Comparison of ENCODE assay signal across 25 cellular contexts in genomic region chr21:46265736-46266525, GRCh38. TPM values are rescaled to one million over a fixed set of nuclear protein-coding genes. Genes with fewer than 3 reads are reported as not detected.
DNase-seq lines count a peak whose midpoint lies in the region; ATAC-seq, FAIRE-seq and TF ChIP-seq lines count a peak whose summit lies in the region.
"Had no signal": no experiment of that assay in that cellular context is flagged by ENCODE, and none has a peak within 500 bp of the region (broad histone marks: within the 10 kb centered on the region; RNA-seq: fewer than 3 reads in every experiment).

No MANE protein-coding gene starts in this region.

- TF ChIP-seq CTCF in HEK293 (tag by site-specific recombination; IDR thresholded peaks at IDR 0.05), result no peak
- TF ChIP-seq CTCF in K562 (IDR thresholded peaks at IDR 0.05 in 2 of 3, conservative IDR thresholded peaks at IDR 0.05 in 1 of 3; ENCODE audit: insufficient read depth in 2 of 3, low read depth in 1 of 3, low read length in 3 of 3), result no peak
- TF ChIP-seq CTCF in D721Med (IDR thresholded peaks at IDR 0.05; ENCODE audit: insufficient read depth, missing control alignments), result no peak

- no TSS peak for BruUV-seq in K562 (replicated peaks; lab: Mats Ljungman, UMichigan)

- 88% methylated on average over 25 of the region's 26 CpGs for WGBS in K562 (ENCODE audit: insufficient coverage, low coverage, missing lambda C conversion rate)
- no CpG with 5 or more reads among the region's 26 CpGs for WGBS in neuronal stem cell (ENCODE audit: extremely low coverage in 2 of 2, insufficient read length in 2 of 2, insufficient replicate concordance in 1 of 2), 2 donors

- no peak overlapping the region for H3K4ac ChIP-seq in neuronal stem cell (ENCODE audit: low read length)

- H3K36me3 ChIP-seq in HEK293 (ENCODE audit: control insufficient read depth in 2 of 2, insufficient read depth in 1 of 2, low read length in 2 of 2) (peaks cover 62 to 86% of the 10 kb centered on the region in 2 experiments), K562 (ENCODE audit: control insufficient read depth, insufficient read depth, low read length) (peaks cover 88% of the 10 kb centered on the region), neuronal stem cell (replicated peaks in 1 of 2; ENCODE audit: control insufficient read depth in 2 of 2, insufficient read depth in 2 of 2, low read length in 2 of 2) (peaks cover 47 to 94% of the 10 kb centered on the region in 2 donors)

- H4K91ac ChIP-seq in neuronal stem cell (ENCODE audit: low read depth, low read length, poor library complexity), result no peak overlapping the region

- no peak overlapping the region for H2BK12ac ChIP-seq in neuronal stem cell (ENCODE audit: low read length)

- no peak overlapping the region for H2BK120ac ChIP-seq in neuronal stem cell (ENCODE audit: low read depth, low read length)

- ATAC-seq in K562 (no peak; the same call in 2 of the 3 replicates), GM19035 (IDR thresholded peaks at IDR 0.05; ENCODE audit: unreplicated experiment) (no peak)
- ATAC-seq: esophagus mucosa, Panc1 had no signal

- TF ChIP-seq POLR2A in K562 (conservative IDR thresholded peaks at IDR 0.05), result no peak; the same call in 1 of the 2 replicates

- no peak overlapping the region for H3K18ac ChIP-seq in neuronal stem cell (ENCODE audit: low read length)

- no peak overlapping the region for H4K8ac ChIP-seq in neuronal stem cell (ENCODE audit: low read depth, low read length)

- H3K79me1 ChIP-seq in neuronal stem cell (ENCODE audit: low read depth, low read length), result peaks cover 3% of the 10 kb centered on the region

- H2AFZ ChIP-seq in K562 (ENCODE audit: low read depth, low read length) (no peak overlapping the region), neuronal stem cell (ENCODE audit: low read length) (no peak overlapping the region)

- H2AK5ac ChIP-seq in neuronal stem cell (ENCODE audit: low read depth, low read length), result no peak overlapping the region

- H3K27me3 ChIP-seq in K562 (ENCODE audit: control insufficient read depth in 2 of 2, insufficient read depth in 2 of 2, low read length in 2 of 2) (no peaks in the 10 kb centered on the region), neuronal stem cell (ENCODE audit: control insufficient read depth in 3 of 3, insufficient read depth in 3 of 3, low read depth in 1 of 3, low read length in 3 of 3) (no peaks in the 10 kb centered on the region)
- H3K27me3 ChIP-seq: SJSA1 had no signal

- no peak overlapping the region for H2BK15ac ChIP-seq in neuronal stem cell (ENCODE audit: low read length)

- no peak overlapping the region for H3K27ac ChIP-seq in HEK293 (ENCODE audit: extremely low read depth, low read depth, low read length)
- H3K27ac ChIP-seq in K562 (ENCODE audit: extremely low read depth, low read depth, low read length), result no peak overlapping the region
- H3K27ac ChIP-seq in neuronal stem cell (replicated peaks; ENCODE audit: low read length), result no peak overlapping the region
- H3K27ac ChIP-seq: lower lobe of right lung, SJSA1, thoracic aorta, VCaP had no signal

- H3K4me3 ChIP-seq in HEK293 (ENCODE audit: low read depth, low read length) (no peak overlapping the region), K562 (no peak overlapping the region), neuronal stem cell (ENCODE audit: low read length in 2 of 2) (no peak overlapping the region)
- H3K4me3 ChIP-seq: lower lobe of right lung, SJSA1, thoracic aorta had no signal

- H3K9ac ChIP-seq in K562 (ENCODE audit: insufficient read depth in 1 of 2, low read depth in 2 of 2, low read length in 2 of 2), result peak overlapping the region in 1 of 2 experiments; percentile 70; a peak in 2 of 4 replicates
- H3K9ac ChIP-seq in neuronal stem cell (ENCODE audit: low read depth, low read length, poor library complexity), result no peak overlapping the region

- H3K14ac ChIP-seq in neuronal stem cell (ENCODE audit: low read length), result no peak overlapping the region

- TF ChIP-seq RAD21 in K562 (CRISPR knock-in tag; conservative IDR thresholded peaks at IDR 0.05 in 1 of 2, IDR thresholded peaks at IDR 0.05 in 1 of 2), result no peak

- H3K4me2 ChIP-seq in K562 (ENCODE audit: insufficient read depth, low read length), result no peak overlapping the region
- no peak overlapping the region for H3K4me2 ChIP-seq in neuronal stem cell (ENCODE audit: insufficient read depth, low read length, poor library complexity, severe bottlenecking)

- peak overlapping the region; percentile 80 for H3K23ac ChIP-seq in neuronal stem cell (ENCODE audit: low read depth, low read length, poor library complexity)

- FAIRE-seq in K562 (lab: Jason Lieb, UNC) (no peak), D721Med (lab: Jason Lieb, UNC) (no peak)
- FAIRE-seq: colon, frontal cortex, islet of Langerhans, small intestine had no signal

- DNase-seq in K562 (ENCODE audit: extremely low read depth in 1 of 4, low spot score in 3 of 4) (no peak), neuronal stem cell (ENCODE audit: low spot score) (no peak), D721Med (ENCODE audit: insufficient read length, low spot score) (no peak)
- DNase-seq: CD4-positive, alpha-beta memory T cell; effector memory CD4-positive, alpha-beta T cell; GF-D8; KG1; lower lobe of right lung; MV-4-11; NCI-H2171; NCI-H524; NK-92 treated with Interleukin-12 subunit alpha and Interleukin-12 subunit beta, amount 100 ng/mL, for 24 hours; small intestine; stimulated activated CD4-positive, alpha-beta T cell treated with anti-CD3 and anti-CD28 coated beads, Interleukin-2, amount 100 ng/mL, for 24 hours; stimulated activated naive CD4-positive, alpha-beta T cell had no signal

- intact Hi-C loops in K562 (cut with micrococcal nuclease), result no loop called here

- no peak for TF ChIP-seq EP300 in K562 (IDR thresholded peaks at IDR 0.05; ENCODE audit: low read length)

- CTCF ChIA-PET in HEK293 (lab: Yijun Ruan, JAX), result interaction anchor here (0.6 kb wide), 1 partner anchor 9 kb away, joined by 3 read pairs; no protein-coding TSS in a partner anchor
- CTCF ChIA-PET in K562 (lab: Yijun Ruan, JAX; ENCODE audit: low intra/inter-chr PET ratio), result no interaction called here

- no peaks in the 10 kb centered on the region for H3K79me2 ChIP-seq in K562 (ENCODE audit: control insufficient read depth, insufficient read depth, low read length)

- H2BK5ac ChIP-seq in neuronal stem cell (ENCODE audit: low read length), result no peak overlapping the region

- H3K9me1 ChIP-seq in K562 (ENCODE audit: control insufficient read depth, insufficient read depth, low read length), result peaks cover 7% of the 10 kb centered on the region

- POLR2A ChIA-PET in HEK293 (lab: Yijun Ruan, JAX) (no interaction called here), K562 (lab: Yijun Ruan, JAX) (interaction anchor here (0.6 to 2.8 kb wide), 6 partner anchors 9 to 26 kb away, joined by 3 to 16 read pairs (median 5); no protein-coding TSS in a partner anchor)

- H3K4me1 ChIP-seq in HEK293 (ENCODE audit: control insufficient read depth, insufficient read depth, low read length) (no peaks in the 10 kb centered on the region), K562 (replicated peaks in 1 of 2; ENCODE audit: control insufficient read depth in 2 of 2, insufficient read depth in 2 of 2, low read length in 2 of 2) (peaks cover 0 to 22% of the 10 kb centered on the region in 2 experiments; a peak in 3 of 5 replicates), neuronal stem cell (ENCODE audit: control insufficient read depth in 2 of 2, insufficient read depth in 1 of 2, low read depth in 1 of 2, low read length in 2 of 2) (no peaks in the 10 kb centered on the region)
- H3K4me1 ChIP-seq: lower lobe of right lung, SJSA1 had no signal

- no peaks in the 10 kb centered on the region for H3K9me3 ChIP-seq in HEK293 (ENCODE audit: control insufficient read depth, insufficient read depth, low read depth, low read length)
- no peaks in the 10 kb centered on the region for H3K9me3 ChIP-seq in K562 (replicated peaks; ENCODE audit: control insufficient read depth, insufficient read depth, low read depth, low read length)
- H3K9me3 ChIP-seq in neuronal stem cell (replicated peaks in 1 of 2; ENCODE audit: control insufficient read depth in 2 of 2, insufficient read depth in 1 of 2, low read depth in 1 of 2, low read length in 2 of 2), result no peaks in the 10 kb centered on the region
- H3K9me3 ChIP-seq: lower lobe of right lung, SJSA1, thoracic aorta had no signal

- in situ Hi-C loops in K562 (cut with MboI), result no loop called here

- H4K20me1 ChIP-seq in K562 (replicated peaks; ENCODE audit: control insufficient read depth, insufficient read depth, low read length), result 0 out of 2 replicates have a peak, but pooled peaks cover 8% of the 10 kb centered on the region

RNA-seq across cellular contexts. Expression of gene MCM3AP, which starts 19.5 kb away (rescaled TPM):
- 521 and 755 TPM in 2 replicates for total RNA-seq in K562 (2011; cell fraction: chromatin; rRNA removed; ENCODE audit: low replicate concordance)
- 321 and 328 TPM in 2 replicates for total RNA-seq in K562 (2011; cell fraction: nucleolus; rRNA removed)
- total RNA-seq in K562 (2011; cell fraction: nucleoplasm; rRNA removed), result 365 and 369 TPM in 2 replicates
- total RNA-seq in K562 (2014; rRNA removed), result 98.9 and 106 TPM in 2 replicates
- total RNA-seq in K562 (2014; rRNA removed; fragmentation: Illumina TruSeq; extraction: Trizol), result 69.2 and 73.1 TPM in 2 replicates
- 65.1 and 80.9 TPM in 2 replicates for total RNA-seq in K562 (2015; rRNA removed; fragmentation: Illumina TruSeq; extraction: Trizol)
- 154 and 179 TPM in 2 replicates for total RNA-seq in K562 (2021)
- 60.4 and 69.6 TPM in 2 replicates for polyA plus RNA-seq in K562 (2011; rRNA removed)
- polyA plus RNA-seq in K562 (2011; cell fraction: cytosol; rRNA removed), result 46.8 and 52.9 TPM in 2 replicates
- 172 and 195 TPM in 2 replicates for polyA plus RNA-seq in K562 (2011; cell fraction: nucleus; rRNA removed)
- polyA plus RNA-seq in K562 (2012), result 67.7 and 73.1 TPM in 2 replicates
- 65.9 and 75.9 TPM in 2 replicates for polyA plus RNA-seq in K562 (2014; fragmentation: Illumina TruSeq; extraction: Trizol)
- 1 to 10 TPM; 6.5 to 9.1 TPM for polyA plus RNA-seq in K562 (2014; fragmentation: Nextera tagmentation; extraction: Ambion mirVana)
- 75.4 and 82.8 TPM in 2 replicates for polyA plus RNA-seq in K562 (2014; rRNA removed)
- polyA minus RNA-seq in K562 (2011; rRNA and poly(A)+ RNA removed), result 102 and 106 TPM in 2 replicates
- polyA minus RNA-seq in K562 (2011; cell fraction: cytosol; rRNA and poly(A)+ RNA removed), result 116 and 119 TPM in 2 replicates
- polyA minus RNA-seq in K562 (2011; cell fraction: nucleus; rRNA and poly(A)+ RNA removed), result 122 and 182 TPM in 2 replicates
- polyA plus RNA-seq in neuronal stem cell (2013, experiment 1 of 2), result 40.7 TPM
- polyA plus RNA-seq in neuronal stem cell (2013, experiment 2 of 2), result 38.0 TPM

RNA-seq across cellular contexts. Expression of gene YBEY, which starts 20.2 kb away (rescaled TPM):
- total RNA-seq in K562 (2011; cell fraction: chromatin; rRNA removed; ENCODE audit: low replicate concordance), result 18.6 and 19.3 TPM in 2 replicates
- total RNA-seq in K562 (2011; cell fraction: nucleolus; rRNA removed), result 15.7 and 16.2 TPM in 2 replicates
- 18.8 and 20.2 TPM in 2 replicates for total RNA-seq in K562 (2011; cell fraction: nucleoplasm; rRNA removed)
- total RNA-seq in K562 (2014; rRNA removed) (10.7 and 12.4 TPM in 2 replicates), K562 (2014; rRNA removed; fragmentation: Illumina TruSeq; extraction: Trizol) (12.4 and 14.0 TPM in 2 replicates), K562 (2015; rRNA removed; fragmentation: Illumina TruSeq; extraction: Trizol) (14.3 and 15.6 TPM in 2 replicates), K562 (2021) (10.5 and 10.7 TPM in 2 replicates)
- polyA plus RNA-seq in K562 (2011; rRNA removed) (9.9 and 15.9 TPM in 2 replicates), K562 (2014; fragmentation: Illumina TruSeq; extraction: Trizol) (14.1 and 14.7 TPM in 2 replicates), K562 (2014; fragmentation: Nextera tagmentation; extraction: Ambion mirVana) (1 to 10 TPM; 6.4 to 9.4 TPM), K562 (2014; rRNA removed) (28.0 and 39.6 TPM in 2 replicates)
- polyA plus RNA-seq in K562 (2011; cell fraction: cytosol; rRNA removed), result 8.1 and 10.3 TPM in 2 replicates
- 6.9 and 7.3 TPM in 2 replicates for polyA plus RNA-seq in K562 (2011; cell fraction: nucleus; rRNA removed)
- 13.9 and 16.0 TPM in 2 replicates for polyA plus RNA-seq in K562 (2012)
- polyA minus RNA-seq in K562 (2011; rRNA and poly(A)+ RNA removed), result 7.3 and 8.3 TPM in 2 replicates
- polyA minus RNA-seq in K562 (2011; cell fraction: cytosol; rRNA and poly(A)+ RNA removed), result 2.5 and 5.2 TPM in 2 replicates
- 4.6 and 6.9 TPM in 2 replicates for polyA minus RNA-seq in K562 (2011; cell fraction: nucleus; rRNA and poly(A)+ RNA removed)
- 36.3 TPM for polyA plus RNA-seq in neuronal stem cell (2013, experiment 1 of 2)
- 33.5 TPM for polyA plus RNA-seq in neuronal stem cell (2013, experiment 2 of 2)

RNA-seq across cellular contexts. Expression of gene LSS, which starts 37.4 kb away (rescaled TPM):
- total RNA-seq in K562 (2011; cell fraction: chromatin; rRNA removed; ENCODE audit: low replicate concordance), result 322 and 719 TPM in 2 replicates
- 292 and 343 TPM in 2 replicates for total RNA-seq in K562 (2011; cell fraction: nucleolus; rRNA removed)
- total RNA-seq in K562 (2011; cell fraction: nucleoplasm; rRNA removed), result 326 and 359 TPM in 2 replicates
- total RNA-seq in K562 (2014; rRNA removed) (56.4 and 67.6 TPM in 2 replicates), K562 (2014; rRNA removed; fragmentation: Illumina TruSeq; extraction: Trizol) (10.6 and 15.1 TPM in 2 replicates), K562 (2015; rRNA removed; fragmentation: Illumina TruSeq; extraction: Trizol) (29.6 and 29.8 TPM in 2 replicates), K562 (2021) (87.9 and 89.5 TPM in 2 replicates)
- polyA plus RNA-seq in K562 (2011; rRNA removed) (81.3 and 221 TPM in 2 replicates), K562 (2014; fragmentation: Illumina TruSeq; extraction: Trizol) (37.4 and 43.3 TPM in 2 replicates), K562 (2014; fragmentation: Nextera tagmentation; extraction: Ambion mirVana) (1 to 10 TPM; 2.2 to 2.7 TPM), K562 (2014; rRNA removed) (58.2 and 80.7 TPM in 2 replicates)
- polyA plus RNA-seq in K562 (2011; cell fraction: cytosol; rRNA removed), result 98.8 and 159 TPM in 2 replicates
- polyA plus RNA-seq in K562 (2011; cell fraction: nucleus; rRNA removed), result 739 and 1,169 TPM in 2 replicates
- polyA plus RNA-seq in K562 (2012), result 51.7 and 64.9 TPM in 2 replicates
- polyA minus RNA-seq in K562 (2011; rRNA and poly(A)+ RNA removed), result 117 and 159 TPM in 2 replicates
- 32.4 and 62.6 TPM in 2 replicates for polyA minus RNA-seq in K562 (2011; cell fraction: cytosol; rRNA and poly(A)+ RNA removed)
- polyA minus RNA-seq in K562 (2011; cell fraction: nucleus; rRNA and poly(A)+ RNA removed), result 91.6 and 197 TPM in 2 replicates
- 42.5 TPM for polyA plus RNA-seq in neuronal stem cell (2013, experiment 1 of 2)
- 42.2 TPM for polyA plus RNA-seq in neuronal stem cell (2013, experiment 2 of 2)

RNA-seq across cellular contexts. Expression of gene C21orf58, which starts 57.7 kb away (rescaled TPM):
- 76.9 and 158 TPM in 2 replicates for total RNA-seq in K562 (2011; cell fraction: chromatin; rRNA removed; ENCODE audit: low replicate concordance)
- 122 and 125 TPM in 2 replicates for total RNA-seq in K562 (2011; cell fraction: nucleolus; rRNA removed)
- total RNA-seq in K562 (2011; cell fraction: nucleoplasm; rRNA removed), result 94.2 and 95.7 TPM in 2 replicates
- total RNA-seq in K562 (2014; rRNA removed) (20.1 and 22.4 TPM in 2 replicates), K562 (2014; rRNA removed; fragmentation: Illumina TruSeq; extraction: Trizol) (4.5 and 6.0 TPM in 2 replicates), K562 (2015; rRNA removed; fragmentation: Illumina TruSeq; extraction: Trizol) (13.5 and 14.2 TPM in 2 replicates), K562 (2021) (29.1 and 30.5 TPM in 2 replicates)
- polyA plus RNA-seq in K562 (2011; rRNA removed) (12.4 and 16.7 TPM in 2 replicates), K562 (2014; fragmentation: Illumina TruSeq; extraction: Trizol) (10.6 and 16.1 TPM in 2 replicates), K562 (2014; fragmentation: Nextera tagmentation; extraction: Ambion mirVana) (1 to 10 TPM; 1.2 to 1.9 TPM), K562 (2014; rRNA removed) (27.9 and 30.0 TPM in 2 replicates)
- 13.8 and 15.9 TPM in 2 replicates for polyA plus RNA-seq in K562 (2011; cell fraction: cytosol; rRNA removed)
- 66.8 and 97.1 TPM in 2 replicates for polyA plus RNA-seq in K562 (2011; cell fraction: nucleus; rRNA removed)
- 14.5 and 40.1 TPM in 2 replicates for polyA plus RNA-seq in K562 (2012)
- polyA minus RNA-seq in K562 (2011; rRNA and poly(A)+ RNA removed), result 11.0 and 11.9 TPM in 2 replicates
- 9.0 and 10.6 TPM in 2 replicates for polyA minus RNA-seq in K562 (2011; cell fraction: cytosol; rRNA and poly(A)+ RNA removed)
- 48.5 and 60.9 TPM in 2 replicates for polyA minus RNA-seq in K562 (2011; cell fraction: nucleus; rRNA and poly(A)+ RNA removed)
- polyA plus RNA-seq in neuronal stem cell (2013, experiment 1 of 2), result 29.5 TPM
- polyA plus RNA-seq in neuronal stem cell (2013, experiment 2 of 2), result 29.2 TPM

RNA-seq across cellular contexts. Expression of gene PCNT, which starts 58.0 kb away (rescaled TPM):
- total RNA-seq in K562 (2011; cell fraction: chromatin; rRNA removed; ENCODE audit: low replicate concordance), result 228 and 231 TPM in 2 replicates
- 111 and 116 TPM in 2 replicates for total RNA-seq in K562 (2011; cell fraction: nucleolus; rRNA removed)
- 105 and 117 TPM in 2 replicates for total RNA-seq in K562 (2011; cell fraction: nucleoplasm; rRNA removed)
- total RNA-seq in K562 (2014; rRNA removed), result 31.3 and 36.8 TPM in 2 replicates
- total RNA-seq in K562 (2014; rRNA removed; fragmentation: Illumina TruSeq; extraction: Trizol), result 32.5 and 33.8 TPM in 2 replicates
- 29.7 and 30.9 TPM in 2 replicates for total RNA-seq in K562 (2015; rRNA removed; fragmentation: Illumina TruSeq; extraction: Trizol)
- 43.7 and 53.5 TPM in 2 replicates for total RNA-seq in K562 (2021)
- polyA plus RNA-seq in K562 (2011; rRNA removed), result 23.9 and 27.8 TPM in 2 replicates
- 12.2 and 15.3 TPM in 2 replicates for polyA plus RNA-seq in K562 (2011; cell fraction: cytosol; rRNA removed)
- polyA plus RNA-seq in K562 (2011; cell fraction: nucleus; rRNA removed), result 138 and 140 TPM in 2 replicates
- 30.2 and 40.7 TPM in 2 replicates for polyA plus RNA-seq in K562 (2012)
- polyA plus RNA-seq in K562 (2014; fragmentation: Illumina TruSeq; extraction: Trizol), result 32.1 and 34.5 TPM in 2 replicates
- polyA plus RNA-seq in K562 (2014; fragmentation: Nextera tagmentation; extraction: Ambion mirVana), result 10 to 100 TPM in 1 of 2 experiments, 1 to 10 TPM in 1; 9.1 to 16.4 TPM
- 35.9 and 41.2 TPM in 2 replicates for polyA plus RNA-seq in K562 (2014; rRNA removed)
- 81.0 and 84.8 TPM in 2 replicates for polyA minus RNA-seq in K562 (2011; rRNA and poly(A)+ RNA removed)
- 18.4 and 26.1 TPM in 2 replicates for polyA minus RNA-seq in K562 (2011; cell fraction: cytosol; rRNA and poly(A)+ RNA removed)
- polyA minus RNA-seq in K562 (2011; cell fraction: nucleus; rRNA and poly(A)+ RNA removed), result 52.5 and 71.8 TPM in 2 replicates
- 11.1 TPM for polyA plus RNA-seq in neuronal stem cell (2013, experiment 1 of 2)
- polyA plus RNA-seq in neuronal stem cell (2013, experiment 2 of 2), result 10.6 TPM

Comparison
In these comparisons a context has a peak if more than half of its experiments do, and no peak if none do; other contexts are left out.
1. Of the 44 proteins assayed by ChIP-seq in both K562 and HEK293: peak only in K562: none; only in HEK293: ZBTB26; in both: none; in neither: 43.